ENCODE assay signal across 9 cellular contexts in genomic region chr7:151570366-151570915, GRCh38. TPM values are rescaled to one million over a fixed set of nuclear protein-coding genes. Genes with fewer than 3 reads are reported as not detected.
A peak's percentile ranks its signal among the peaks of the same experiment; 100 is the strongest.
DNase-seq lines count a peak whose midpoint lies in the region; ATAC-seq and TF ChIP-seq lines count a peak whose summit lies in the region.
"Had no signal": no experiment of that assay in that cellular context is flagged by ENCODE, and none has a peak within 500 bp of the region (broad histone marks: within the 10 kb centered on the region; RNA-seq: fewer than 3 reads in every experiment).

No MANE protein-coding gene starts in this region.

- CTCF ChIA-PET in WTC11 (lab: Charles Lee) = no interaction called here

- H3K4me1 Mint-ChIP-seq in chondrocyte (ENCODE audit: low read depth) (peaks cover 12% of the 10 kb centered on the region), osteocyte (ENCODE audit: unreplicated experiment) (peaks cover 4% of the 10 kb centered on the region), WTC11 (peaks cover 26% of the 10 kb centered on the region)

- DNase-seq in EH (ENCODE audit: low read depth) (peak; percentile 42), LoVo (ENCODE audit: low spot score) (peak; percentile 20), chondrocyte (ENCODE audit: low spot score) (no peak), osteocyte (ENCODE audit: extremely low spot score, unreplicated experiment) (no peak), SK-N-DZ (ENCODE audit: low spot score) (no peak), WTC11 (ENCODE audit: low spot score) (no peak)

- POLR2A ChIA-PET in WTC11 (lab: Charles Lee) = no interaction called here

- no peaks in the 10 kb centered on the region for H3K27me3 Mint-ChIP-seq in chondrocyte (ENCODE audit: low read depth)
- no peaks in the 10 kb centered on the region for H3K27me3 Mint-ChIP-seq in osteocyte (ENCODE audit: unreplicated experiment)
- no peaks in the 10 kb centered on the region for H3K27me3 Mint-ChIP-seq in WTC11 (ENCODE audit: low read depth)

- H3K36me3 Mint-ChIP-seq in chondrocyte (ENCODE audit: low read depth) = peaks cover 11% of the 10 kb centered on the region
- H3K36me3 Mint-ChIP-seq in osteocyte (ENCODE audit: unreplicated experiment) = peaks cover 4% of the 10 kb centered on the region
- H3K36me3 Mint-ChIP-seq in WTC11 = no peaks in the 10 kb centered on the region

- H3K4me3 Mint-ChIP-seq in chondrocyte (ENCODE audit: unreplicated experiment) (no peak overlapping the region), osteocyte (ENCODE audit: unreplicated experiment) (no peak overlapping the region), WTC11 (no peak overlapping the region)

- H3K27ac Mint-ChIP-seq in chondrocyte (ENCODE audit: unreplicated experiment) = no peak overlapping the region
- no peak overlapping the region for H3K27ac Mint-ChIP-seq in osteocyte (ENCODE audit: unreplicated experiment)
- H3K27ac Mint-ChIP-seq in WTC11 = no peak overlapping the region

- ATAC-seq in GM19395 (IDR thresholded peaks at IDR 0.05; ENCODE audit: unreplicated experiment) = no peak
- no peak for ATAC-seq in HG03520 (IDR thresholded peaks at IDR 0.05; ENCODE audit: unreplicated experiment)
- ATAC-seq in WTC11 = no peak
- ATAC-seq: sciatic nerve had no signal

- TF ChIP-seq CTCF in chondrocyte (IDR thresholded peaks at IDR 0.05) = peak; percentile 87
- peak; percentile 70 for TF ChIP-seq CTCF in osteocyte (IDR thresholded peaks at IDR 0.05)
- TF ChIP-seq CTCF in WTC11 (IDR thresholded peaks at IDR 0.05) = no peak

- no peaks in the 10 kb centered on the region for H3K9me3 Mint-ChIP-seq in chondrocyte (ENCODE audit: low read depth)
- H3K9me3 Mint-ChIP-seq in osteocyte (ENCODE audit: unreplicated experiment) = no peaks in the 10 kb centered on the region
- H3K9me3 Mint-ChIP-seq in WTC11 = no peaks in the 10 kb centered on the region

TF ChIP-seq in WTC11, 78 proteins besides CTCF, POLR2A, EP300 and RAD21:
- TF ChIP-seq MYBL2 (CRISPR knock-in tag; IDR thresholded peaks at IDR 0.05) (no peak), EMX1 (CRISPR knock-in tag; IDR thresholded peaks at IDR 0.05) (no peak), ZNF121 (CRISPR knock-in tag; IDR thresholded peaks at IDR 0.05) (no peak), TEAD1 (CRISPR knock-in tag; IDR thresholded peaks at IDR 0.05) (no peak), SOX15 (CRISPR knock-in tag; IDR thresholded peaks at IDR 0.05) (no peak), ESRRA (CRISPR knock-in tag; IDR thresholded peaks at IDR 0.05; ENCODE audit: borderline replicate concordance) (no peak), CBFB (CRISPR knock-in tag; IDR thresholded peaks at IDR 0.05; ENCODE audit: low read depth) (no peak), ZNF423 (CRISPR knock-in tag; IDR thresholded peaks at IDR 0.05) (no peak), ZNF532 (CRISPR knock-in tag; IDR thresholded peaks at IDR 0.05; ENCODE audit: borderline replicate concordance) (no peak), ZBTB21 (CRISPR knock-in tag; IDR thresholded peaks at IDR 0.05; ENCODE audit: borderline replicate concordance) (no peak), CREM (CRISPR knock-in tag; IDR thresholded peaks at IDR 0.05) (no peak), HMGXB4 (CRISPR knock-in tag; IDR thresholded peaks at IDR 0.05) (no peak), ZNF263 (CRISPR knock-in tag; IDR thresholded peaks at IDR 0.05; ENCODE audit: low read depth) (no peak), CREB1 (CRISPR knock-in tag; IDR thresholded peaks at IDR 0.05) (no peak), ZNF416 (CRISPR knock-in tag; IDR thresholded peaks at IDR 0.05) (no peak), NR3C1 (CRISPR knock-in tag; conservative IDR thresholded peaks at IDR 0.05; ENCODE audit: low read depth) (no peak)
- TF ChIP-seq, protein P1, sequence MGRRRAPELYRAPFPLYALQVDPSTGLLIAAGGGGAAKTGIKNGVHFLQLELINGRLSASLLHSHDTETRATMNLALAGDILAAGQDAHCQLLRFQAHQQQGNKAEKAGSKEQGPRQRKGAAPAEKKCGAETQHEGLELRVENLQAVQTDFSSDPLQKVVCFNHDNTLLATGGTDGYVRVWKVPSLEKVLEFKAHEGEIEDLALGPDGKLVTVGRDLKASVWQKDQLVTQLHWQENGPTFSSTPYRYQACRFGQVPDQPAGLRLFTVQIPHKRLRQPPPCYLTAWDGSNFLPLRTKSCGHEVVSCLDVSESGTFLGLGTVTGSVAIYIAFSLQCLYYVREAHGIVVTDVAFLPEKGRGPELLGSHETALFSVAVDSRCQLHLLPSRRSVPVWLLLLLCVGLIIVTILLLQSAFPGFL (CRISPR knock-in tag; IDR thresholded peaks at IDR 0.05; ENCODE audit: borderline replicate concordance) = no peak
- TF ChIP-seq, protein P2, sequence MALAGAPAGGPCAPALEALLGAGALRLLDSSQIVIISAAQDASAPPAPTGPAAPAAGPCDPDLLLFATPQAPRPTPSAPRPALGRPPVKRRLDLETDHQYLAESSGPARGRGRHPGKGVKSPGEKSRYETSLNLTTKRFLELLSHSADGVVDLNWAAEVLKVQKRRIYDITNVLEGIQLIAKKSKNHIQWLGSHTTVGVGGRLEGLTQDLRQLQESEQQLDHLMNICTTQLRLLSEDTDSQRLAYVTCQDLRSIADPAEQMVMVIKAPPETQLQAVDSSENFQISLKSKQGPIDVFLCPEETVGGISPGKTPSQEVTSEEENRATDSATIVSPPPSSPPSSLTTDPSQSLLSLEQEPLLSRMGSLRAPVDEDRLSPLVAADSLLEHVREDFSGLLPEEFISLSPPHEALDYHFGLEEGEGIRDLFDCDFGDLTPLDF (CRISPR knock-in tag; IDR thresholded peaks at IDR 0.05) = no peak
- TF ChIP-seq, protein P3, sequence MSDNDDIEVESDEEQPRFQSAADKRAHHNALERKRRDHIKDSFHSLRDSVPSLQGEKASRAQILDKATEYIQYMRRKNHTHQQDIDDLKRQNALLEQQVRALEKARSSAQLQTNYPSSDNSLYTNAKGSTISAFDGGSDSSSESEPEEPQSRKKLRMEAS (CRISPR knock-in tag; IDR thresholded peaks at IDR 0.05) = no peak

RNA-seq across cellular contexts. Expression of gene RHEB, which starts 50.7 kb away (rescaled TPM):
- total RNA-seq in chondrocyte = 111 to 126 TPM (median 123 TPM) in 3 replicates
- total RNA-seq in osteocyte = 97.2 and 97.7 TPM in 2 replicates
- 167 and 203 TPM in 2 replicates for polyA plus RNA-seq in SK-N-DZ (2014; cell fraction: cytosol; rRNA removed)
- polyA plus RNA-seq in SK-N-DZ (2014; cell fraction: nucleus; rRNA removed) = 118 and 142 TPM in 2 replicates
- total RNA-seq in WTC11 (2021) = 126 to 133 TPM (median 127 TPM) in 3 replicates

Comparison
In these comparisons a context has a peak if more than half of its experiments do, and no peak if none do; other contexts are left out.
1. DNase-seq: peak in EH (single experiment) and LoVo (single experiment); none in chondrocyte (single experiment), osteocyte (single experiment), SK-N-DZ (single experiment) and WTC11 (single experiment).